In the genomic region with DNA sequence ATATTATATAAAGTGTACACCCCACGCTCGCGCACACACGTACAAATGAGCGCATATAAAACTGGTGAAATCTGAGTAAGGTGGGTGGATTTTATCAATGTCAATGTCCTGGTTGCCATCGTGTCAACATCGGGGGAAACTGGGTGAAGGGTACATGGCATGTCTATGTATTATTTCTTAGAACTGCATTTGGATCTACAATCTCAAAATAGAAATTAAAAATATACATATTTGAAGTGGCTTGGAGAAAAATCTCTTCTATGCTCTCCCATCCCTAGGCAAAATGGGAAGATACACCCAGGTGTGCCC, we compare ENCODE assay signal across 2 cellular contexts.
TF ChIP-seq lines count a peak whose summit lies in the region.

No MANE protein-coding gene starts in this region.

TF ChIP-seq in SK-N-SH, 30 proteins besides CTCF, POLR2A, EP300 and RAD21 (continued from another document):
- TF ChIP-seq, protein P1, sequence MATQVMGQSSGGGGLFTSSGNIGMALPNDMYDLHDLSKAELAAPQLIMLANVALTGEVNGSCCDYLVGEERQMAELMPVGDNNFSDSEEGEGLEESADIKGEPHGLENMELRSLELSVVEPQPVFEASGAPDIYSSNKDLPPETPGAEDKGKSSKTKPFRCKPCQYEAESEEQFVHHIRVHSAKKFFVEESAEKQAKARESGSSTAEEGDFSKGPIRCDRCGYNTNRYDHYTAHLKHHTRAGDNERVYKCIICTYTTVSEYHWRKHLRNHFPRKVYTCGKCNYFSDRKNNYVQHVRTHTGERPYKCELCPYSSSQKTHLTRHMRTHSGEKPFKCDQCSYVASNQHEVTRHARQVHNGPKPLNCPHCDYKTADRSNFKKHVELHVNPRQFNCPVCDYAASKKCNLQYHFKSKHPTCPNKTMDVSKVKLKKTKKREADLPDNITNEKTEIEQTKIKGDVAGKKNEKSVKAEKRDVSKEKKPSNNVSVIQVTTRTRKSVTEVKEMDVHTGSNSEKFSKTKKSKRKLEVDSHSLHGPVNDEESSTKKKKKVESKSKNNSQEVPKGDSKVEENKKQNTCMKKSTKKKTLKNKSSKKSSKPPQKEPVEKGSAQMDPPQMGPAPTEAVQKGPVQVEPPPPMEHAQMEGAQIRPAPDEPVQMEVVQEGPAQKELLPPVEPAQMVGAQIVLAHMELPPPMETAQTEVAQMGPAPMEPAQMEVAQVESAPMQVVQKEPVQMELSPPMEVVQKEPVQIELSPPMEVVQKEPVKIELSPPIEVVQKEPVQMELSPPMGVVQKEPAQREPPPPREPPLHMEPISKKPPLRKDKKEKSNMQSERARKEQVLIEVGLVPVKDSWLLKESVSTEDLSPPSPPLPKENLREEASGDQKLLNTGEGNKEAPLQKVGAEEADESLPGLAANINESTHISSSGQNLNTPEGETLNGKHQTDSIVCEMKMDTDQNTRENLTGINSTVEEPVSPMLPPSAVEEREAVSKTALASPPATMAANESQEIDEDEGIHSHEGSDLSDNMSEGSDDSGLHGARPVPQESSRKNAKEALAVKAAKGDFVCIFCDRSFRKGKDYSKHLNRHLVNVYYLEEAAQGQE (IDR thresholded peaks at IDR 0.05; ENCODE audit: low read depth, low read length), result no peak
- no peak for TF ChIP-seq YY1 (IDR thresholded peaks at IDR 0.05; ENCODE audit: low read depth)
- no peak for TF ChIP-seq RXRA (IDR thresholded peaks at IDR 0.05; ENCODE audit: borderline replicate concordance, low read depth)
- no peak for TF ChIP-seq GATA2 (CRISPR knock-in tag; IDR thresholded peaks at IDR 0.05)
- TF ChIP-seq MEF2A (IDR thresholded peaks at IDR 0.05; ENCODE audit: borderline replicate concordance, low read depth), result no peak
- no peak for TF ChIP-seq SMC3 (IDR thresholded peaks at IDR 0.05; ENCODE audit: low read depth, low read length)
- TF ChIP-seq SIN3A (IDR thresholded peaks at IDR 0.05; ENCODE audit: borderline replicate concordance, low read depth, low read length), result no peak
- TF ChIP-seq NFIC (IDR thresholded peaks at IDR 0.05; ENCODE audit: borderline replicate concordance), result no peak
- TF ChIP-seq, protein P2, sequence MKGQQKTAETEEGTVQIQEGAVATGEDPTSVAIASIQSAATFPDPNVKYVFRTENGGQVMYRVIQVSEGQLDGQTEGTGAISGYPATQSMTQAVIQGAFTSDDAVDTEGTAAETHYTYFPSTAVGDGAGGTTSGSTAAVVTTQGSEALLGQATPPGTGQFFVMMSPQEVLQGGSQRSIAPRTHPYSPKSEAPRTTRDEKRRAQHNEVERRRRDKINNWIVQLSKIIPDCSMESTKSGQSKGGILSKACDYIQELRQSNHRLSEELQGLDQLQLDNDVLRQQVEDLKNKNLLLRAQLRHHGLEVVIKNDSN (IDR thresholded peaks at IDR 0.05; ENCODE audit: borderline replicate concordance, low read depth), result no peak
- TF ChIP-seq JUND (IDR thresholded peaks at IDR 0.05), result no peak
- TF ChIP-seq TAF1 (IDR thresholded peaks at IDR 0.05; ENCODE audit: borderline replicate concordance, low read depth, low read length), result no peak
- no peak for TF ChIP-seq FOSL2 (IDR thresholded peaks at IDR 0.05; ENCODE audit: borderline replicate concordance, low read depth)
- no peak for TF ChIP-seq CHD2 (IDR thresholded peaks at IDR 0.05; ENCODE audit: low read length, partially characterized antibody)
- no peak for TF ChIP-seq RCOR1 (IDR thresholded peaks at IDR 0.05; ENCODE audit: low read length)
- no peak for TF ChIP-seq NRF1 (IDR thresholded peaks at IDR 0.05; ENCODE audit: low read depth, low read length)
- TF ChIP-seq, protein P3, sequence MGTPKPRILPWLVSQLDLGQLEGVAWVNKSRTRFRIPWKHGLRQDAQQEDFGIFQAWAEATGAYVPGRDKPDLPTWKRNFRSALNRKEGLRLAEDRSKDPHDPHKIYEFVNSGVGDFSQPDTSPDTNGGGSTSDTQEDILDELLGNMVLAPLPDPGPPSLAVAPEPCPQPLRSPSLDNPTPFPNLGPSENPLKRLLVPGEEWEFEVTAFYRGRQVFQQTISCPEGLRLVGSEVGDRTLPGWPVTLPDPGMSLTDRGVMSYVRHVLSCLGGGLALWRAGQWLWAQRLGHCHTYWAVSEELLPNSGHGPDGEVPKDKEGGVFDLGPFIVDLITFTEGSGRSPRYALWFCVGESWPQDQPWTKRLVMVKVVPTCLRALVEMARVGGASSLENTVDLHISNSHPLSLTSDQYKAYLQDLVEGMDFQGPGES (IDR thresholded peaks at IDR 0.05; ENCODE audit: low read depth, low read length), result no peak
- TF ChIP-seq, protein P4, sequence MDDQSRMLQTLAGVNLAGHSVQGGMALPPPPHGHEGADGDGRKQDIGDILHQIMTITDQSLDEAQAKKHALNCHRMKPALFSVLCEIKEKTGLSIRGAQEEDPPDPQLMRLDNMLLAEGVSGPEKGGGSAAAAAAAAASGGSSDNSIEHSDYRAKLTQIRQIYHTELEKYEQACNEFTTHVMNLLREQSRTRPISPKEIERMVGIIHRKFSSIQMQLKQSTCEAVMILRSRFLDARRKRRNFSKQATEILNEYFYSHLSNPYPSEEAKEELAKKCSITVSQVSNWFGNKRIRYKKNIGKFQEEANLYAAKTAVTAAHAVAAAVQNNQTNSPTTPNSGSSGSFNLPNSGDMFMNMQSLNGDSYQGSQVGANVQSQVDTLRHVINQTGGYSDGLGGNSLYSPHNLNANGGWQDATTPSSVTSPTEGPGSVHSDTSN (IDR thresholded peaks at IDR 0.05), result no peak

TF ChIP-seq in SK-N-SH treated with all-trans-retinoic acid at 6 μM for 48 hours, 23 proteins besides CTCF, POLR2A, EP300 and RAD21 (continued from another document):
- TF ChIP-seq, protein P5, sequence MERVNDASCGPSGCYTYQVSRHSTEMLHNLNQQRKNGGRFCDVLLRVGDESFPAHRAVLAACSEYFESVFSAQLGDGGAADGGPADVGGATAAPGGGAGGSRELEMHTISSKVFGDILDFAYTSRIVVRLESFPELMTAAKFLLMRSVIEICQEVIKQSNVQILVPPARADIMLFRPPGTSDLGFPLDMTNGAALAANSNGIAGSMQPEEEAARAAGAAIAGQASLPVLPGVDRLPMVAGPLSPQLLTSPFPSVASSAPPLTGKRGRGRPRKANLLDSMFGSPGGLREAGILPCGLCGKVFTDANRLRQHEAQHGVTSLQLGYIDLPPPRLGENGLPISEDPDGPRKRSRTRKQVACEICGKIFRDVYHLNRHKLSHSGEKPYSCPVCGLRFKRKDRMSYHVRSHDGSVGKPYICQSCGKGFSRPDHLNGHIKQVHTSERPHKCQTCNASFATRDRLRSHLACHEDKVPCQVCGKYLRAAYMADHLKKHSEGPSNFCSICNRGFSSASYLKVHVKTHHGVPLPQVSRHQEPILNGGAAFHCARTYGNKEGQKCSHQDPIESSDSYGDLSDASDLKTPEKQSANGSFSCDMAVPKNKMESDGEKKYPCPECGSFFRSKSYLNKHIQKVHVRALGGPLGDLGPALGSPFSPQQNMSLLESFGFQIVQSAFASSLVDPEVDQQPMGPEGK (CRISPR knock-in tag; IDR thresholded peaks at IDR 0.05; ENCODE audit: borderline replicate concordance), result no peak
